In genomic region chr15:70493787-70494514, GRCh38 we compare ENCODE assay signal across 1 cellular context.
TF ChIP-seq lines count a peak whose summit lies in the region.

No MANE protein-coding gene starts in this region.

TF ChIP-seq in HEK293, 187 proteins besides CTCF, POLR2A, EP300 and RAD21 (continued from another document):
- TF ChIP-seq ZSCAN30 (tag by site-specific recombination; IDR thresholded peaks at IDR 0.05) (peak; percentile 72; the same call in 1 of the 2 replicates), KLF1 (tag by site-specific recombination; IDR thresholded peaks at IDR 0.05) (peak; percentile 73), HIC1 (tag by site-specific recombination; IDR thresholded peaks at IDR 0.05) (peak; percentile 99), ZBTB6 (tag by site-specific recombination; IDR thresholded peaks at IDR 0.05) (no peak), ZNF701 (tag by site-specific recombination; IDR thresholded peaks at IDR 0.05) (no peak), ZFP37 (tag by site-specific recombination; IDR thresholded peaks at IDR 0.05) (peak; percentile 86), SETDB1 (IDR thresholded peaks at IDR 0.05; ENCODE audit: insufficient read length, low read length) (no peak), ZNF221 (tag by site-specific recombination; IDR thresholded peaks at IDR 0.05; ENCODE audit: borderline replicate concordance) (no peak), ZNF843 (tag by site-specific recombination; IDR thresholded peaks at IDR 0.05) (peak; percentile 98), ZBTB11 (tag by site-specific recombination; conservative IDR thresholded peaks at IDR 0.05; ENCODE audit: low read depth) (no peak), EGR2 (tag by site-specific recombination; IDR thresholded peaks at IDR 0.05; ENCODE audit: low read depth) (no peak), GLI4 (tag by site-specific recombination; IDR thresholded peaks at IDR 0.05) (no peak), ZNF341 (tag by site-specific recombination; IDR thresholded peaks at IDR 0.05; ENCODE audit: low read depth) (peak; percentile 17), ZSCAN4 (tag by site-specific recombination; IDR thresholded peaks at IDR 0.05) (peak; percentile 72), REST (tag by site-specific recombination; IDR thresholded peaks at IDR 0.05) (no peak), ZNF518A (tag by site-specific recombination; conservative IDR thresholded peaks at IDR 0.05; ENCODE audit: low read depth) (peak; percentile 62), ZNF169 (tag by site-specific recombination; IDR thresholded peaks at IDR 0.05) (no peak), ZNF324 (tag by site-specific recombination; IDR thresholded peaks at IDR 0.05) (peak; percentile 95), ZBTB17 (tag by site-specific recombination; IDR thresholded peaks at IDR 0.05) (peak; percentile 72), ZNF654 (tag by site-specific recombination; IDR thresholded peaks at IDR 0.05; ENCODE audit: low read depth) (no peak), ZNF202 (tag by site-specific recombination; IDR thresholded peaks at IDR 0.05; ENCODE audit: borderline replicate concordance) (no peak), SP2 (tag by site-specific recombination; IDR thresholded peaks at IDR 0.05) (peak; percentile 44), ZNF398 (tag by site-specific recombination; IDR thresholded peaks at IDR 0.05) (peak; percentile 55), KLF10 (tag by site-specific recombination; IDR thresholded peaks at IDR 0.05) (peak; percentile 87), ZNF747 (tag by site-specific recombination; IDR thresholded peaks at IDR 0.05) (no peak), HOXC10 (CRISPR knock-in tag; IDR thresholded peaks at IDR 0.05) (no peak), ZXDB (tag by site-specific recombination; IDR thresholded peaks at IDR 0.05) (peak; percentile 91), ZBTB8A (tag by site-specific recombination; IDR thresholded peaks at IDR 0.05) (peak; percentile 59), MYNN (tag by site-specific recombination; IDR thresholded peaks at IDR 0.05; ENCODE audit: borderline replicate concordance) (peak; percentile 35; the same call in 1 of the 2 replicates), AEBP2 (tag by site-specific recombination; IDR thresholded peaks at IDR 0.05; ENCODE audit: borderline replicate concordance) (no peak)
TF ChIP-seq in HEK293: peak in this region for 90.
